ENCODE assay signal across 1 cellular context in the genomic region with DNA sequence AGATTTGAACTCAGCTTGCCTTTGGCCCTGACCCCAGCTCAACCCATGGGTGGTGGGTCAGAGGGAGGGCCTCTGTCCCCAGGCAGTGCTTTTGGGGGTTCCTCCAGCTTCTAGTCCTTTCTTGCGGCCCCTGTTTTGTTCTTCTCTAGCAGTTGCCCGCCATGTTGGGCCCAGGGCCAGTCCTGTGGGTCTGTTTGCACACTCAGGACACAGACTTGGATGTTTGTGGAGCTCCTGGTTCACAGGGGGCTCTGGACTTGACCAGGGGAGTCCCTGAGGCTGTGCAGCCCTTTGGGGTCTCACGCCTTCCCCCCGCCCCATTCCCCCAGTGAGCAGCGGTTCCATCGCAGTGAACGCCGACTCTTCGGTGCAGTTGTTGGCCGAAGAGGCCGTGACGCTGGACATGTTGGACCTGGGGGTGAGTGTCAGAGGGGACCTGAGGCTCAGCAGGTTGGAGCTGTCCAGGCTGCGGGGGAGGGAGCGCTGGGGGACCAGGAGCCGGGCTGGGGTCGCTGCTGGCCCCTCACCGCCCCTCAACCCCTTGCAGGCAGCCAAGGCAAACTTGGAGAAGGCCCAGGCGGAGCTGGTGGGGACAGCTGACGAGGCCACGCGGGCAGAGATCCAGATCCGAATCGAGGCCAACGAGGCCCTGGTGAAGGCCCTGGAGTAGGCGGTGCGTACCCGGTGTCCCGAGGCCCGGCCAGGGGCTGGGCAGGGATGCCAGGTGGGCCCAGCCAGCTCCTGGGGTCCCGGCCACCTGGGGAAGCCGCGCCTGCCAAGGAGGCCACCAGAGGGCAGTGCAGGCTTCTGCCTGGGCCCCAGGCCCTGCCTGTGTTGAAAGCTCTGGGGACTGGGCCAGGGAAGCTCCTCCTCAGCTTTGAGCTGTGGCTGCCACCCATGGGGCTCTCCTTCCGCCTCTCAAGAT.
TF ChIP-seq lines count a peak whose summit lies in the region.

No MANE protein-coding gene starts in this region.

TF ChIP-seq in H1, 55 proteins besides CTCF, POLR2A, EP300 and RAD21:
- peak; percentile 81 for TF ChIP-seq GABPA (IDR thresholded peaks at IDR 0.05; ENCODE audit: borderline replicate concordance, insufficient read depth, low read length)
- 0 out of 2 replicates have a peak, but pooled peaks have one; percentile 29 for TF ChIP-seq RXRA (IDR thresholded peaks at IDR 0.05; ENCODE audit: insufficient read depth, low read depth, low read length)
- TF ChIP-seq HDAC6 (IDR thresholded peaks at IDR 0.05; ENCODE audit: low read depth, low read length): no peak
- TF ChIP-seq SIN3A (conservative IDR thresholded peaks at IDR 0.05 in 1 of 2, IDR thresholded peaks at IDR 0.05 in 1 of 2; ENCODE audit: low read depth in 1 of 2, low read length in 2 of 2): peak in 1 of 2 experiments; percentile 67; a peak in 1 of 4 replicates
- peak; percentile 41; the same call in 1 of the 2 replicates for TF ChIP-seq TBP (IDR thresholded peaks at IDR 0.05; ENCODE audit: low read depth, low read length)
- TF ChIP-seq ASH2L (IDR thresholded peaks at IDR 0.05; ENCODE audit: low read length): no peak
- TF ChIP-seq SP1 (IDR thresholded peaks at IDR 0.05; ENCODE audit: low read depth, low read length): peak; percentile 44; the same call in 1 of the 2 replicates
- peak; percentile 6 for TF ChIP-seq TAF7 (optimal IDR thresholded peaks at IDR 0.05; ENCODE audit: borderline replicate concordance, low read depth, low read length)
TF ChIP-seq in H1: peak in this region for 6.
